Comparison of ENCODE assay signal across 1 cellular context in the genomic region with DNA sequence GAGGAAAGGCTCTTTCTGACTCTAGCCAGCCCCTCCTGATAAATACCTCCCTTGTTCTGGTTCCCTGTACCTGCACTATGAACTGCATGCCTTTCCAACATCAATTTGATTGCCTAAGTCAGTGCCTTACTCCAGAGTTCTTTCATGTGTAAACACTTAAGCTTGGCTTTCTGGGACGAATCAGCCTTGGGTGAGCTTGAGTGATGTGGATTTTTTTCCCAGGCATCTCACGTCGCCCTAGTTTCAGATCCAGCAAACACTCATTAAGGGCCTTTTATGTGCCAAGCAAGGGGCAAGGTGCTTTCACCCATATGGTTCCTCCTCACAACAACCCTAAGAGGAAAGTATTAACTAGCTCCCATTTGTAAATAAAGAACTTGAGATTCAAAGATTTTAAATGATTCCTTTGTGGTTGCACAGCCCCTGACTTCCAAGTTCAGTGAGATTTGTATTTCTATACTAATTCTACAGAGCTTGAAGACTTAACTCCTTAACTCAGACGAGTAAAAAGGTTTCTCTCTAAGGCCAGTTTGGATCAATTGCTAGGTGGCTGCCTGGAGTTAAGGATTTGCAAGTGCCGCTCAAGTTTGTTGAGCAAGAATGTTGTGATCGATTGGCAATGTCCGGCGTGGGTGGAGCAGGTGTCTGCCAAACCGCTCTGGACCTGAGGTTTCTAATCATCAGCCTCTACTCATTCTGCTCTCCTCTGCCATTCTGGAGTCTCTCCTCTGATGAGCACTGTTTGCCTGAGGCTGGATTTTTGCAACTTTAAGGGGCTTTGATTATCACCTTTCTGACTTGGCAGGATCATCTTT.
TF ChIP-seq lines count a peak whose summit lies in the region.

No MANE protein-coding gene starts in this region.

TF ChIP-seq in HCT116, 20 proteins besides CTCF, POLR2A, EP300 and RAD21:
- no peak for TF ChIP-seq SP1 (IDR thresholded peaks at IDR 0.05; ENCODE audit: low read depth)
- TF ChIP-seq EZH2phosphoT487 (IDR thresholded peaks at IDR 0.05; ENCODE audit: borderline replicate concordance) = no peak
- no peak for TF ChIP-seq ELF1 (IDR thresholded peaks at IDR 0.05; ENCODE audit: borderline replicate concordance, low read depth)
- no peak for TF ChIP-seq TCF7L2 (IDR thresholded peaks at IDR 0.05; ENCODE audit: borderline replicate concordance, extremely low read depth, insufficient read depth, insufficient read length)
- no peak for TF ChIP-seq EZH2 (IDR thresholded peaks at IDR 0.05)
- TF ChIP-seq FOSL1 (IDR thresholded peaks at IDR 0.05; ENCODE audit: low read depth) = no peak
- TF ChIP-seq, protein P1, sequence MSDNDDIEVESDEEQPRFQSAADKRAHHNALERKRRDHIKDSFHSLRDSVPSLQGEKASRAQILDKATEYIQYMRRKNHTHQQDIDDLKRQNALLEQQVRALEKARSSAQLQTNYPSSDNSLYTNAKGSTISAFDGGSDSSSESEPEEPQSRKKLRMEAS (IDR thresholded peaks at IDR 0.05) = no peak
- no peak for TF ChIP-seq SIN3A (IDR thresholded peaks at IDR 0.05; ENCODE audit: low read depth)
- TF ChIP-seq ZFX (IDR thresholded peaks at IDR 0.05) = no peak
- TF ChIP-seq, protein P2, sequence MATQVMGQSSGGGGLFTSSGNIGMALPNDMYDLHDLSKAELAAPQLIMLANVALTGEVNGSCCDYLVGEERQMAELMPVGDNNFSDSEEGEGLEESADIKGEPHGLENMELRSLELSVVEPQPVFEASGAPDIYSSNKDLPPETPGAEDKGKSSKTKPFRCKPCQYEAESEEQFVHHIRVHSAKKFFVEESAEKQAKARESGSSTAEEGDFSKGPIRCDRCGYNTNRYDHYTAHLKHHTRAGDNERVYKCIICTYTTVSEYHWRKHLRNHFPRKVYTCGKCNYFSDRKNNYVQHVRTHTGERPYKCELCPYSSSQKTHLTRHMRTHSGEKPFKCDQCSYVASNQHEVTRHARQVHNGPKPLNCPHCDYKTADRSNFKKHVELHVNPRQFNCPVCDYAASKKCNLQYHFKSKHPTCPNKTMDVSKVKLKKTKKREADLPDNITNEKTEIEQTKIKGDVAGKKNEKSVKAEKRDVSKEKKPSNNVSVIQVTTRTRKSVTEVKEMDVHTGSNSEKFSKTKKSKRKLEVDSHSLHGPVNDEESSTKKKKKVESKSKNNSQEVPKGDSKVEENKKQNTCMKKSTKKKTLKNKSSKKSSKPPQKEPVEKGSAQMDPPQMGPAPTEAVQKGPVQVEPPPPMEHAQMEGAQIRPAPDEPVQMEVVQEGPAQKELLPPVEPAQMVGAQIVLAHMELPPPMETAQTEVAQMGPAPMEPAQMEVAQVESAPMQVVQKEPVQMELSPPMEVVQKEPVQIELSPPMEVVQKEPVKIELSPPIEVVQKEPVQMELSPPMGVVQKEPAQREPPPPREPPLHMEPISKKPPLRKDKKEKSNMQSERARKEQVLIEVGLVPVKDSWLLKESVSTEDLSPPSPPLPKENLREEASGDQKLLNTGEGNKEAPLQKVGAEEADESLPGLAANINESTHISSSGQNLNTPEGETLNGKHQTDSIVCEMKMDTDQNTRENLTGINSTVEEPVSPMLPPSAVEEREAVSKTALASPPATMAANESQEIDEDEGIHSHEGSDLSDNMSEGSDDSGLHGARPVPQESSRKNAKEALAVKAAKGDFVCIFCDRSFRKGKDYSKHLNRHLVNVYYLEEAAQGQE (IDR thresholded peaks at IDR 0.05; ENCODE audit: low read depth) = no peak
- TF ChIP-seq JUND (IDR thresholded peaks at IDR 0.05) = no peak
- TF ChIP-seq CEBPB (IDR thresholded peaks at IDR 0.05; ENCODE audit: low read depth) = no peak
TF ChIP-seq in HCT116: peak in this region for 0.
